Comparison of ENCODE assay signal across 17 cellular contexts in the genomic region with DNA sequence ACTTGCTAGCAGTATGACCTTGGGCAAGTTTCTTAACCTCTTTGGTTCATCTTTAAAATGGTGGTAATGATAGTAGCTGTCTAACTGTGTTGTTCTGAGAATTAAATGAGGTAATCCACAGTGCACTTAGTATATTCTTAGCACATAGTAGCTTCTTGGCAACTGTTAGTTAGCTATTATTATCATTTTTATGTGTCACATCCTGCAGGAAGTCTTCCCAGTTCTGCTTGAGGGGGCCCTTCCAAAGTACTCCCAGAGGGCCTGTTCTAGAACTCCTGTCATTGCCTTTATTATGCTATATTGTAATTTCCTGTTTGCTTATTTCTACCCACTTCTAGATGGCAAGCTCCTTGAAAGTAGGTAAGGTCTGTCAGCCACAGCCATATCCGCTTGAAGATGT. TPM values are rescaled to one million over a fixed set of nuclear protein-coding genes. Genes with fewer than 3 reads are reported as not detected.
DNase-seq lines count a peak whose midpoint lies in the region; ATAC-seq, FAIRE-seq and TF ChIP-seq lines count a peak whose summit lies in the region.
"Had no signal": no experiment of that assay in that cellular context is flagged by ENCODE, and none has a peak within 500 bp of the region (broad histone marks: within the 10 kb centered on the region; RNA-seq: fewer than 3 reads in every experiment).

No MANE protein-coding gene starts in this region.

- peaks cover 0 to 2% of the 10 kb centered on the region in 2 donors for H3K4me1 Mint-ChIP-seq in effector memory CD8-positive, alpha-beta T cell (ENCODE audit: low read depth in 2 of 2)

- TF ChIP-seq CTCF in fibroblast of villous mesenchyme (IDR thresholded peaks at IDR 0.05; ENCODE audit: insufficient read depth, low read depth, low read length) (no peak), omental fat pad (IDR thresholded peaks at IDR 0.05) (no peak)

- no peak overlapping the region for H3K4me3 Mint-ChIP-seq in effector memory CD8-positive, alpha-beta T cell
- H3K4me3 Mint-ChIP-seq: CD4-positive, alpha-beta T cell had no signal

- no peaks in the 10 kb centered on the region for H3K9me3 Mint-ChIP-seq in effector memory CD8-positive, alpha-beta T cell
- H3K9me3 Mint-ChIP-seq: CD4-positive, alpha-beta T cell had no signal

- no peaks in the 10 kb centered on the region for H3K36me3 Mint-ChIP-seq in effector memory CD8-positive, alpha-beta T cell (ENCODE audit: insufficient read depth)

- FAIRE-seq in RCC 7860 (lab: Jason Lieb, UNC) = no peak
- FAIRE-seq: HTR-8/SVneo had no signal

- H3K4me3 ChIP-seq in fibroblast of villous mesenchyme (ENCODE audit: low read depth, low read length) = no peak overlapping the region
- H3K4me3 ChIP-seq: SJSA1 had no signal

- no peak overlapping the region for H3K27ac Mint-ChIP-seq in effector memory CD8-positive, alpha-beta T cell
- H3K27ac Mint-ChIP-seq: CD4-positive, alpha-beta T cell had no signal

- peak; percentile 37 for DNase-seq in GM04503 (ENCODE audit: low read depth)
- DNase-seq in RCC 7860 (ENCODE audit: low spot score) = peak; percentile 35
- peak; percentile 23 for DNase-seq in fibroblast of villous mesenchyme (ENCODE audit: low read depth)
- peak; percentile 31 for DNase-seq in renal cortical epithelial cell (ENCODE audit: low read depth)
- DNase-seq in ureter (ENCODE audit: low spot score) = no peak
- DNase-seq in omental fat pad (ENCODE audit: low spot score) = no peak
- DNase-seq in effector memory CD8-positive, alpha-beta T cell = no peak
- DNase-seq: activated CD4-positive, alpha-beta T cell treated with anti-CD3 and anti-CD28 coated beads for 4 hours; aorta; CD4-positive, alpha-beta T cell; cortex of kidney; DND-41; NCI-H1930; NCI-H510A had no signal

- ATAC-seq in HG02759 (IDR thresholded peaks at IDR 0.05; ENCODE audit: unreplicated experiment) (no peak), omental fat pad (ENCODE audit: low FRiP score) (no peak)
- no peak for ATAC-seq in effector memory CD8-positive, alpha-beta T cell (replicated peaks)

- no peaks in the 10 kb centered on the region for H3K27me3 Mint-ChIP-seq in effector memory CD8-positive, alpha-beta T cell
- H3K27me3 Mint-ChIP-seq: CD4-positive, alpha-beta T cell had no signal

RNA-seq across cellular contexts. Expression of gene ANKS1A, which starts 30.6 kb away (rescaled TPM):
- total RNA-seq in fibroblast of villous mesenchyme (8.7 and 12.5 TPM in 2 replicates), renal cortical epithelial cell (11.6 and 24.5 TPM in 2 replicates), ureter (36.0 TPM), omental fat pad (10 to 100 TPM; 25.7 to 49.7 (median 28.1) TPM)

RNA-seq across cellular contexts. Expression of gene TAF11, which starts 31.8 kb away (rescaled TPM):
- total RNA-seq in fibroblast of villous mesenchyme (15.8 and 24.2 TPM in 2 replicates), renal cortical epithelial cell (17.0 and 22.2 TPM in 2 replicates), ureter (18.4 TPM), omental fat pad (10 to 100 TPM; 18.8 to 23.6 (median 21.4) TPM)

Comparison
In these comparisons a context has a peak if more than half of its experiments do, and no peak if none do; other contexts are left out.
1. DNase-seq: peak in GM04503 (single experiment), RCC 7860 (single experiment), fibroblast of villous mesenchyme (single experiment) and renal cortical epithelial cell (single experiment); none in ureter (single experiment), omental fat pad (single experiment) and effector memory CD8-positive, alpha-beta T cell (0 of 3).